In genomic region chr3:102180291-102180931, GRCh38 we compare ENCODE assay signal across 9 cellular contexts.
DNase-seq lines count a peak whose midpoint lies in the region; ATAC-seq and TF ChIP-seq lines count a peak whose summit lies in the region.
"Had no signal": no experiment of that assay in that cellular context is flagged by ENCODE, and none has a peak within 500 bp of the region (broad histone marks: within the 10 kb centered on the region; RNA-seq: fewer than 3 reads in every experiment).

No MANE protein-coding gene starts in this region.

- no peaks in the 10 kb centered on the region for H3K36me3 ChIP-seq in colonic mucosa

- H3K4me3 Mint-ChIP-seq in mesothelial cell of epicardium: peak overlapping the region; percentile 1
- H3K4me3 Mint-ChIP-seq: dendritic cell treated with granulocyte-macrophage colony-stimulating factor and Interleukin-4, amounts not matched to agents 40 ng/mL and 50 ng/mL, for 4 days had no signal

- ATAC-seq in HG03066 (IDR thresholded peaks at IDR 0.05; ENCODE audit: low read depth, unreplicated experiment): peak; percentile 37
- ATAC-seq in HG02571 (IDR thresholded peaks at IDR 0.05; ENCODE audit: unreplicated experiment): no peak

- no peak overlapping the region for H3K4me3 ChIP-seq in astrocyte of the spinal cord (ENCODE audit: low read depth, low read length)
- H3K4me3 ChIP-seq in colonic mucosa: no peak overlapping the region

- no peaks in the 10 kb centered on the region for H3K9me3 ChIP-seq in colonic mucosa

- in situ Hi-C loops in astrocyte of the spinal cord (cut with HindIII; ENCODE audit: low sequenced_read_pairs): no loop called here

- H3K27me3 Mint-ChIP-seq in mesothelial cell of epicardium (ENCODE audit: low read depth): no peaks in the 10 kb centered on the region
- H3K27me3 Mint-ChIP-seq: dendritic cell treated with granulocyte-macrophage colony-stimulating factor and Interleukin-4, amounts not matched to agents 40 ng/mL and 50 ng/mL, for 4 days had no signal

- no peak overlapping the region for H3K27ac ChIP-seq in colonic mucosa

- intact Hi-C loops in colonic mucosa (cut with DNase I): no loop called here

- no peak overlapping the region for H3K9ac ChIP-seq in colonic mucosa (ENCODE audit: low read depth in 2 of 2, low read length in 2 of 2)

- no peaks in the 10 kb centered on the region for H3K36me3 Mint-ChIP-seq in mesothelial cell of epicardium

- peaks cover 3% of the 10 kb centered on the region for H3K4me1 ChIP-seq in colonic mucosa

- DNase-seq in EH (ENCODE audit: low read depth): peak; percentile 99
- peak; percentile 92 for DNase-seq in astrocyte of the spinal cord (ENCODE audit: low read depth, low spot score)
- no peak for DNase-seq in mesothelial cell of epicardium (ENCODE audit: low spot score in 2 of 2, unreplicated experiment in 2 of 2)
- DNase-seq in NCI-H187 (lab: John Stamatoyannopoulos, UW): no peak
- DNase-seq in colonic mucosa: no peak
- DNase-seq in NCI-H128 (lab: John Stamatoyannopoulos, UW; ENCODE audit: unreplicated experiment): no peak

- no peak for TF ChIP-seq CTCF in astrocyte of the spinal cord (IDR thresholded peaks at IDR 0.05; ENCODE audit: low read depth, low read length)
- TF ChIP-seq CTCF in mesothelial cell of epicardium (IDR thresholded peaks at IDR 0.05; ENCODE audit: unreplicated experiment): no peak
- TF ChIP-seq CTCF in colonic mucosa (IDR thresholded peaks at IDR 0.05): no peak

- no peaks in the 10 kb centered on the region for H3K9me3 Mint-ChIP-seq in mesothelial cell of epicardium
- H3K9me3 Mint-ChIP-seq: dendritic cell treated with granulocyte-macrophage colony-stimulating factor and Interleukin-4, amounts not matched to agents 40 ng/mL and 50 ng/mL, for 4 days had no signal

- H3K4me1 Mint-ChIP-seq in mesothelial cell of epicardium: peaks cover 38% of the 10 kb centered on the region

- H3K27me3 ChIP-seq in colonic mucosa: no peaks in the 10 kb centered on the region

- H3K27ac Mint-ChIP-seq in mesothelial cell of epicardium: no peak overlapping the region
- H3K27ac Mint-ChIP-seq: dendritic cell treated with granulocyte-macrophage colony-stimulating factor and Interleukin-4, amounts not matched to agents 40 ng/mL and 50 ng/mL, for 4 days had no signal

Comparison
In these comparisons a context has a peak if more than half of its experiments do, and no peak if none do; other contexts are left out.
1. DNase-seq: peak in EH (single experiment) and astrocyte of the spinal cord (single experiment); none in mesothelial cell of epicardium (0 of 2), NCI-H187 (0 of 2), colonic mucosa (single experiment) and NCI-H128 (single experiment).